ENCODE assay signal across 8 cellular contexts in genomic region chr7:129612112-129613015, GRCh38. TPM values are rescaled to one million over a fixed set of nuclear protein-coding genes. Genes with fewer than 3 reads are reported as not detected.
DNase-seq lines count a peak whose midpoint lies in the region; ATAC-seq and TF ChIP-seq lines count a peak whose summit lies in the region.

No MANE protein-coding gene starts in this region.

- peaks cover 14% of the 10 kb centered on the region for H3K36me3 Mint-ChIP-seq in GM23338 (ENCODE audit: low read depth)

- peak; percentile 66 to 69 for TF ChIP-seq RAD21 in liver (IDR thresholded peaks at IDR 0.05)

- H3K4me1 ChIP-seq in DOHH2 (ENCODE audit: control insufficient read depth, low read length) (peaks cover 64% of the 10 kb centered on the region), GM23338 (ENCODE audit: insufficient read depth) (peaks cover 32% of the 10 kb centered on the region), liver (ENCODE audit: control insufficient read depth in 4 of 4, insufficient read depth in 4 of 4, low read length in 3 of 4) (peaks cover 0 to 22% (median 9%) of the 10 kb centered on the region in 4 donors)

- peaks cover 37% of the 10 kb centered on the region for H3K4me1 Mint-ChIP-seq in GM23338

- H3K9ac ChIP-seq in liver (ENCODE audit: low read depth in 1 of 2, low read length in 2 of 2): peak overlapping the region; percentile 40 to 52

- H3K4me2 ChIP-seq in DOHH2 (ENCODE audit: low read length) (peak overlapping the region; percentile 91), GM23338 (peak overlapping the region; percentile 98)

- ATAC-seq in GM23338: peak; percentile 12; the same call in 2 of the 3 replicates
- ATAC-seq in HG03108 (IDR thresholded peaks at IDR 0.05; ENCODE audit: unreplicated experiment): no peak

- H3K9me2 ChIP-seq in DOHH2 (replicated peaks; ENCODE audit: control insufficient read depth, low read length) (no peaks in the 10 kb centered on the region), GM23338 (ENCODE audit: insufficient read depth) (no peaks in the 10 kb centered on the region)

- TF ChIP-seq CTCF in DOHH2 (IDR thresholded peaks at IDR 0.05; ENCODE audit: low read depth, low read length, poor library complexity, severe bottlenecking): peak; percentile 97
- TF ChIP-seq CTCF in GM23338 (conservative IDR thresholded peaks at IDR 0.05; ENCODE audit: low read depth in 2 of 2): peak; percentile 65 to 78
- TF ChIP-seq CTCF in liver (IDR thresholded peaks at IDR 0.05; ENCODE audit: low read depth, low read length, missing input control): peak; percentile 38

- no peaks in the 10 kb centered on the region for H3K9me3 ChIP-seq in DOHH2 (ENCODE audit: control insufficient read depth, insufficient read depth, low read length)
- no peaks in the 10 kb centered on the region for H3K9me3 ChIP-seq in liver (ENCODE audit: control insufficient read depth in 4 of 4, low read length in 3 of 4)

- H3K79me2 ChIP-seq in DOHH2 (ENCODE audit: control insufficient read depth, low read length) (peaks cover 80% of the 10 kb centered on the region), GM23338 (replicated peaks; ENCODE audit: insufficient read depth) (peaks cover 57% of the 10 kb centered on the region)

- peak overlapping the region; percentile 92 for H3K4me3 ChIP-seq in DOHH2 (ENCODE audit: low read length)
- H3K4me3 ChIP-seq in GM23338: peak overlapping the region; percentile 84
- peak overlapping the region; percentile 76 to 96 (median 90) for H3K4me3 ChIP-seq in liver (ENCODE audit: low read depth in 1 of 3, low read length in 3 of 3)

- peaks cover 16% of the 10 kb centered on the region for H3F3A ChIP-seq in DOHH2 (ENCODE audit: control insufficient read depth, insufficient read depth)
- H3F3A ChIP-seq in GM23338 (replicated peaks; ENCODE audit: low read depth): no peaks in the 10 kb centered on the region

- peaks cover 11% of the 10 kb centered on the region for H3K27me3 Mint-ChIP-seq in GM23338 (ENCODE audit: insufficient read depth, low read depth, poor library complexity)

- H3K27me3 ChIP-seq in DOHH2 (ENCODE audit: control insufficient read depth, low read length) (no peaks in the 10 kb centered on the region), GM23338 (ENCODE audit: insufficient read depth) (no peaks in the 10 kb centered on the region), liver (ENCODE audit: control insufficient read depth in 4 of 4, insufficient read depth in 4 of 4, low read length in 3 of 4) (no peaks in the 10 kb centered on the region)

- no peaks in the 10 kb centered on the region; the same call in 2 of the 3 replicates for H3K9me3 Mint-ChIP-seq in GM23338

- H3K27ac Mint-ChIP-seq in GM23338: peak overlapping the region; percentile 64

- under 1% methylated on average over 64 of the region's 64 CpGs for WGBS in liver

- H3K4me3 Mint-ChIP-seq in GM23338: peak overlapping the region; percentile 91

- H3K36me3 ChIP-seq in DOHH2 (ENCODE audit: control insufficient read depth, low read length) (peaks cover 51% of the 10 kb centered on the region), GM23338 (ENCODE audit: insufficient read depth) (no peaks in the 10 kb centered on the region; the same call in 1 of the 2 replicates), liver (ENCODE audit: control insufficient read depth in 4 of 4, insufficient read depth in 3 of 4, low read depth in 1 of 4, low read length in 3 of 4) (peaks cover 0 to 2% (median 0%) of the 10 kb centered on the region in 4 donors)

- H3K27ac ChIP-seq in DOHH2 (ENCODE audit: low read depth, low read length): peak overlapping the region; percentile 71
- no peak overlapping the region for H3K27ac ChIP-seq in GM23338 (ENCODE audit: low read depth)
- peak overlapping the region; percentile 94 to 97 for H3K27ac ChIP-seq in liver (ENCODE audit: low read depth in 1 of 2, low read length in 2 of 2)

- H4K20me1 ChIP-seq in DOHH2 (ENCODE audit: control insufficient read depth, insufficient read depth, low read depth, low read length): peaks cover 36% of the 10 kb centered on the region
- H4K20me1 ChIP-seq in GM23338 (replicated peaks; ENCODE audit: insufficient read depth): peaks cover 52% of the 10 kb centered on the region

- no peak overlapping the region for H2AFZ ChIP-seq in GM23338

- DNase-seq in GM23338 (ENCODE audit: low spot score) (peak; percentile 40), MV-4-11 (lab: John Stamatoyannopoulos, UW) (peak; percentile 31), dedifferentiated amniotic fluid mesenchymal stem cell (ENCODE audit: extremely low spot score) (peak; percentile 22)
- DNase-seq in activated CD4-positive, CD25-positive, alpha-beta regulatory T cell treated with anti-CD3 and anti-CD28 coated beads, Interleukin-2, amount 50 U/mL, for 72 hours: peak; percentile 47
- DNase-seq in stimulated activated CD4-positive, alpha-beta T cell treated with anti-CD3 and anti-CD28 coated beads, Interleukin-4, amount 100 ng/mL, for 24 hours: peak; percentile 42

TF ChIP-seq in GM23338, 12 proteins besides CTCF, POLR2A, EP300 and RAD21:
- TF ChIP-seq CREB1 (CRISPR knock-in tag; IDR thresholded peaks at IDR 0.05; ENCODE audit: low read depth) (no peak), JUNB (IDR thresholded peaks at IDR 0.05; ENCODE audit: unreplicated experiment) (no peak), EZH2 (IDR thresholded peaks at IDR 0.05; ENCODE audit: low read depth, unreplicated experiment) (no peak), POLR2AphosphoS5 (IDR thresholded peaks at IDR 0.05; ENCODE audit: low read depth) (no peak), NANOG (IDR thresholded peaks at IDR 0.05; ENCODE audit: borderline replicate concordance) (no peak)

TF ChIP-seq in liver, 16 proteins besides CTCF, POLR2A, EP300 and RAD21:
- no peak for TF ChIP-seq ZBTB33 (IDR thresholded peaks at IDR 0.05)
- no peak for TF ChIP-seq REST (IDR thresholded peaks at IDR 0.05)
- no peak for TF ChIP-seq FOXA1 (IDR thresholded peaks at IDR 0.05)
- TF ChIP-seq SP1 (IDR thresholded peaks at IDR 0.05): no peak
- no peak for TF ChIP-seq HNF4G (IDR thresholded peaks at IDR 0.05)
- TF ChIP-seq TAF1 (conservative IDR thresholded peaks at IDR 0.05): no peak
- TF ChIP-seq ATF3 (IDR thresholded peaks at IDR 0.05): no peak
- no peak for TF ChIP-seq JUND (IDR thresholded peaks at IDR 0.05)
- TF ChIP-seq MAX (IDR thresholded peaks at IDR 0.05): no peak
- TF ChIP-seq EGR1 (IDR thresholded peaks at IDR 0.05; ENCODE audit: low read depth in 2 of 2): no peak
- no peak for TF ChIP-seq YY1 (IDR thresholded peaks at IDR 0.05)
- no peak for TF ChIP-seq RXRA (IDR thresholded peaks at IDR 0.05)
- no peak for TF ChIP-seq FOXA2 (IDR thresholded peaks at IDR 0.05)
- TF ChIP-seq HNF4A (conservative IDR thresholded peaks at IDR 0.05): no peak
- TF ChIP-seq GABPA (IDR thresholded peaks at IDR 0.05 in 1 of 2, conservative IDR thresholded peaks at IDR 0.05 in 1 of 2): no peak
- no peak for TF ChIP-seq NR2F2 (IDR thresholded peaks at IDR 0.05)

RNA-seq across cellular contexts. Expression of gene NRF1, which starts 0.8 kb away (rescaled TPM):
- total RNA-seq in GM23338 (2014; rRNA removed; shearing (Covaris generic)): 24.6 and 26.7 TPM in 2 replicates
- polyA plus RNA-seq in GM23338 (2016; fragmentation: Nextera tagmentation; extraction: Ambion mirVana): 4.8 and 5.3 TPM in 2 replicates
- 10 to 100 TPM in 1 of 2 donors, 1 to 10 TPM in 1; 8.5 to 14.8 TPM for total RNA-seq in liver
- polyA plus RNA-seq in liver: 1 to 10 TPM; 1.3 to 2.2 TPM

Comparison
In these comparisons a context has a peak if more than half of its experiments do, and no peak if none do; other contexts are left out.
1. CTCF ChIP-seq: peak in every context shown above with its lines; median percentile 97 in DOHH2; 72 in GM23338; 38 in liver.